In genomic region chr1:73756817-73757216, GRCh38 we compare ENCODE assay signal across 26 cellular contexts.
"Had no signal": no experiment of that assay in that cellular context is flagged by ENCODE, and none has a peak within 500 bp of the region (broad histone marks: within the 10 kb centered on the region; RNA-seq: fewer than 3 reads in every experiment).

No MANE protein-coding gene starts in this region.

- ATAC-seq: effector memory CD8-positive, alpha-beta T cell; esophagus mucosa; gastrocnemius medialis; heart right ventricle; left cardiac atrium; left lung; left ventricle myocardium superior; lower lobe of right lung; mucosa of descending colon; naive thymus-derived CD8-positive, alpha-beta T cell had no signal

- FAIRE-seq: endometrium, islet of Langerhans, keratinocyte had no signal

- H3K27ac ChIP-seq: epithelial cell of prostate, esophagus squamous epithelium, gastrocnemius medialis, heart right ventricle, left lung, lower lobe of right lung had no signal

- H3K27me3 ChIP-seq: esophagus squamous epithelium, gastrocnemius medialis, heart right ventricle, left lung had no signal

- H3K36me3 ChIP-seq: esophagus squamous epithelium, gastrocnemius medialis, heart right ventricle, left lung, lower lobe of right lung had no signal

- H3K4me3 ChIP-seq: esophagus squamous epithelium, gastrocnemius medialis, heart right ventricle, left lung, lower lobe of right lung, mucosa of descending colon had no signal

- DNase-seq: cortex of kidney; effector CD8-positive, alpha-beta T cell; effector memory CD8-positive, alpha-beta T cell; endodermal cell; erythroblast; esophagus squamous epithelium; foreskin fibroblast; foreskin melanocyte; gastrocnemius medialis; glutamatergic neuron; head of caudate nucleus; heart right ventricle; hippocampal formation; left cardiac atrium; left lung; left ventricle myocardium superior; lower lobe of right lung; mesenchymal stem cell; mucosa of descending colon; naive B cell; naive thymus-derived CD8-positive, alpha-beta T cell had no signal

- H3K4me1 ChIP-seq: esophagus squamous epithelium, gastrocnemius medialis, heart right ventricle, left lung, lower lobe of right lung had no signal

- H3K9me3 ChIP-seq: esophagus squamous epithelium, gastrocnemius medialis, heart right ventricle, left lung, lower lobe of right lung, mucosa of descending colon had no signal
